Comparison of ENCODE assay signal across 1 cellular context in genomic region chr2:128090909-128091690, GRCh38.
TF ChIP-seq lines count a peak whose summit lies in the region.

A gene with protein sequence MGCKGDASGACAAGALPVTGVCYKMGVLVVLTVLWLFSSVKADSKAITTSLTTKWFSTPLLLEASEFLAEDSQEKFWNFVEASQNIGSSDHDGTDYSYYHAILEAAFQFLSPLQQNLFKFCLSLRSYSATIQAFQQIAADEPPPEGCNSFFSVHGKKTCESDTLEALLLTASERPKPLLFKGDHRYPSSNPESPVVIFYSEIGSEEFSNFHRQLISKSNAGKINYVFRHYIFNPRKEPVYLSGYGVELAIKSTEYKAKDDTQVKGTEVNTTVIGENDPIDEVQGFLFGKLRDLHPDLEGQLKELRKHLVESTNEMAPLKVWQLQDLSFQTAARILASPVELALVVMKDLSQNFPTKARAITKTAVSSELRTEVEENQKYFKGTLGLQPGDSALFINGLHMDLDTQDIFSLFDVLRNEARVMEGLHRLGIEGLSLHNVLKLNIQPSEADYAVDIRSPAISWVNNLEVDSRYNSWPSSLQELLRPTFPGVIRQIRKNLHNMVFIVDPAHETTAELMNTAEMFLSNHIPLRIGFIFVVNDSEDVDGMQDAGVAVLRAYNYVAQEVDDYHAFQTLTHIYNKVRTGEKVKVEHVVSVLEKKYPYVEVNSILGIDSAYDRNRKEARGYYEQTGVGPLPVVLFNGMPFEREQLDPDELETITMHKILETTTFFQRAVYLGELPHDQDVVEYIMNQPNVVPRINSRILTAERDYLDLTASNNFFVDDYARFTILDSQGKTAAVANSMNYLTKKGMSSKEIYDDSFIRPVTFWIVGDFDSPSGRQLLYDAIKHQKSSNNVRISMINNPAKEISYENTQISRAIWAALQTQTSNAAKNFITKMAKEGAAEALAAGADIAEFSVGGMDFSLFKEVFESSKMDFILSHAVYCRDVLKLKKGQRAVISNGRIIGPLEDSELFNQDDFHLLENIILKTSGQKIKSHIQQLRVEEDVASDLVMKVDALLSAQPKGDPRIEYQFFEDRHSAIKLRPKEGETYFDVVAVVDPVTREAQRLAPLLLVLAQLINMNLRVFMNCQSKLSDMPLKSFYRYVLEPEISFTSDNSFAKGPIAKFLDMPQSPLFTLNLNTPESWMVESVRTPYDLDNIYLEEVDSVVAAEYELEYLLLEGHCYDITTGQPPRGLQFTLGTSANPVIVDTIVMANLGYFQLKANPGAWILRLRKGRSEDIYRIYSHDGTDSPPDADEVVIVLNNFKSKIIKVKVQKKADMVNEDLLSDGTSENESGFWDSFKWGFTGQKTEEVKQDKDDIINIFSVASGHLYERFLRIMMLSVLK (N-terminal part only) (plus strand): TSS chr2:128091200. CDS start chr2:128091358, 158 bp downstream.

TF ChIP-seq in GM12878, 131 proteins besides CTCF, POLR2A, EP300 and RAD21 (continued from another document and continues in another):
- TF ChIP-seq WRNIP1 (IDR thresholded peaks at IDR 0.05; ENCODE audit: borderline replicate concordance, low read depth, low read length): no peak
- TF ChIP-seq TCF3 (IDR thresholded peaks at IDR 0.05; ENCODE audit: borderline replicate concordance, insufficient read depth, low read depth, low read length): peak; percentile 74; the same call in 1 of the 2 replicates
- TF ChIP-seq ZZZ3 (IDR thresholded peaks at IDR 0.05; ENCODE audit: control insufficient read depth, insufficient read length, low read depth): no peak
- TF ChIP-seq POU2F2 (IDR thresholded peaks at IDR 0.05; ENCODE audit: borderline replicate concordance, low read depth, low read length): peak; percentile 83; the same call in 2 of the 3 replicates
- TF ChIP-seq, protein P1, sequence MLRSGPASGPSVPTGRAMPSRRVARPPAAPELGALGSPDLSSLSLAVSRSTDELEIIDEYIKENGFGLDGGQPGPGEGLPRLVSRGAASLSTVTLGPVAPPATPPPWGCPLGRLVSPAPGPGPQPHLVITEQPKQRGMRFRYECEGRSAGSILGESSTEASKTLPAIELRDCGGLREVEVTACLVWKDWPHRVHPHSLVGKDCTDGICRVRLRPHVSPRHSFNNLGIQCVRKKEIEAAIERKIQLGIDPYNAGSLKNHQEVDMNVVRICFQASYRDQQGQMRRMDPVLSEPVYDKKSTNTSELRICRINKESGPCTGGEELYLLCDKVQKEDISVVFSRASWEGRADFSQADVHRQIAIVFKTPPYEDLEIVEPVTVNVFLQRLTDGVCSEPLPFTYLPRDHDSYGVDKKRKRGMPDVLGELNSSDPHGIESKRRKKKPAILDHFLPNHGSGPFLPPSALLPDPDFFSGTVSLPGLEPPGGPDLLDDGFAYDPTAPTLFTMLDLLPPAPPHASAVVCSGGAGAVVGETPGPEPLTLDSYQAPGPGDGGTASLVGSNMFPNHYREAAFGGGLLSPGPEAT (IDR thresholded peaks at IDR 0.05; ENCODE audit: low read depth): peak; percentile 75
- peak; percentile 83 for TF ChIP-seq LARP7 (IDR thresholded peaks at IDR 0.05)
- TF ChIP-seq SIX5 (IDR thresholded peaks at IDR 0.05; ENCODE audit: low read depth, low read length, severe bottlenecking): peak; percentile 52
- TF ChIP-seq MTA3 (IDR thresholded peaks at IDR 0.05; ENCODE audit: borderline replicate concordance, low read length): no peak
- peak; percentile 89; the same call in 1 of the 2 replicates for TF ChIP-seq GATAD2B (conservative IDR thresholded peaks at IDR 0.05; ENCODE audit: low read depth)
- peak; percentile 32; the same call in 1 of the 2 replicates for TF ChIP-seq ZNF384 (IDR thresholded peaks at IDR 0.05; ENCODE audit: borderline replicate concordance, low read depth, low read length)
- no peak for TF ChIP-seq MEF2A (IDR thresholded peaks at IDR 0.05; ENCODE audit: insufficient read depth, low read depth, low read length)
- no peak for TF ChIP-seq ZBTB33 (IDR thresholded peaks at IDR 0.05)
- TF ChIP-seq IKZF1 (conservative IDR thresholded peaks at IDR 0.05): peak; percentile 82
- no peak for TF ChIP-seq HSF1 (IDR thresholded peaks at IDR 0.05; ENCODE audit: low read depth, low read length)
- TF ChIP-seq CBFB (IDR thresholded peaks at IDR 0.05; ENCODE audit: low read depth): peak; percentile 82; the same call in 1 of the 2 replicates
- no peak for TF ChIP-seq ATF3 (IDR thresholded peaks at IDR 0.05; ENCODE audit: borderline replicate concordance, extremely low read depth, low read depth, low read length)
- TF ChIP-seq, protein P2, sequence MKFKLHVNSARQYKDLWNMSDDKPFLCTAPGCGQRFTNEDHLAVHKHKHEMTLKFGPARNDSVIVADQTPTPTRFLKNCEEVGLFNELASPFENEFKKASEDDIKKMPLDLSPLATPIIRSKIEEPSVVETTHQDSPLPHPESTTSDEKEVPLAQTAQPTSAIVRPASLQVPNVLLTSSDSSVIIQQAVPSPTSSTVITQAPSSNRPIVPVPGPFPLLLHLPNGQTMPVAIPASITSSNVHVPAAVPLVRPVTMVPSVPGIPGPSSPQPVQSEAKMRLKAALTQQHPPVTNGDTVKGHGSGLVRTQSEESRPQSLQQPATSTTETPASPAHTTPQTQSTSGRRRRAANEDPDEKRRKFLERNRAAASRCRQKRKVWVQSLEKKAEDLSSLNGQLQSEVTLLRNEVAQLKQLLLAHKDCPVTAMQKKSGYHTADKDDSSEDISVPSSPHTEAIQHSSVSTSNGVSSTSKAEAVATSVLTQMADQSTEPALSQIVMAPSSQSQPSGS (IDR thresholded peaks at IDR 0.05; ENCODE audit: low read length): no peak
- peak; percentile 91 for TF ChIP-seq E2F8 (IDR thresholded peaks at IDR 0.05; ENCODE audit: low read depth, partially characterized antibody)
- no peak for TF ChIP-seq RAD51 (IDR thresholded peaks at IDR 0.05)
- peak; percentile 93 for TF ChIP-seq MXI1 (IDR thresholded peaks at IDR 0.05; ENCODE audit: low read depth, low read length)
- TF ChIP-seq FOXM1 (IDR thresholded peaks at IDR 0.05; ENCODE audit: low read depth, low read length): no peak
- no peak for TF ChIP-seq SUZ12 (IDR thresholded peaks at IDR 0.05; ENCODE audit: unreplicated experiment)
- TF ChIP-seq PAX8 (IDR thresholded peaks at IDR 0.05): no peak
- 0 out of 2 replicates have a peak, but pooled peaks have one; percentile 11 for TF ChIP-seq BCL11A (IDR thresholded peaks at IDR 0.05; ENCODE audit: low read depth, low read length)
- TF ChIP-seq, protein P3, sequence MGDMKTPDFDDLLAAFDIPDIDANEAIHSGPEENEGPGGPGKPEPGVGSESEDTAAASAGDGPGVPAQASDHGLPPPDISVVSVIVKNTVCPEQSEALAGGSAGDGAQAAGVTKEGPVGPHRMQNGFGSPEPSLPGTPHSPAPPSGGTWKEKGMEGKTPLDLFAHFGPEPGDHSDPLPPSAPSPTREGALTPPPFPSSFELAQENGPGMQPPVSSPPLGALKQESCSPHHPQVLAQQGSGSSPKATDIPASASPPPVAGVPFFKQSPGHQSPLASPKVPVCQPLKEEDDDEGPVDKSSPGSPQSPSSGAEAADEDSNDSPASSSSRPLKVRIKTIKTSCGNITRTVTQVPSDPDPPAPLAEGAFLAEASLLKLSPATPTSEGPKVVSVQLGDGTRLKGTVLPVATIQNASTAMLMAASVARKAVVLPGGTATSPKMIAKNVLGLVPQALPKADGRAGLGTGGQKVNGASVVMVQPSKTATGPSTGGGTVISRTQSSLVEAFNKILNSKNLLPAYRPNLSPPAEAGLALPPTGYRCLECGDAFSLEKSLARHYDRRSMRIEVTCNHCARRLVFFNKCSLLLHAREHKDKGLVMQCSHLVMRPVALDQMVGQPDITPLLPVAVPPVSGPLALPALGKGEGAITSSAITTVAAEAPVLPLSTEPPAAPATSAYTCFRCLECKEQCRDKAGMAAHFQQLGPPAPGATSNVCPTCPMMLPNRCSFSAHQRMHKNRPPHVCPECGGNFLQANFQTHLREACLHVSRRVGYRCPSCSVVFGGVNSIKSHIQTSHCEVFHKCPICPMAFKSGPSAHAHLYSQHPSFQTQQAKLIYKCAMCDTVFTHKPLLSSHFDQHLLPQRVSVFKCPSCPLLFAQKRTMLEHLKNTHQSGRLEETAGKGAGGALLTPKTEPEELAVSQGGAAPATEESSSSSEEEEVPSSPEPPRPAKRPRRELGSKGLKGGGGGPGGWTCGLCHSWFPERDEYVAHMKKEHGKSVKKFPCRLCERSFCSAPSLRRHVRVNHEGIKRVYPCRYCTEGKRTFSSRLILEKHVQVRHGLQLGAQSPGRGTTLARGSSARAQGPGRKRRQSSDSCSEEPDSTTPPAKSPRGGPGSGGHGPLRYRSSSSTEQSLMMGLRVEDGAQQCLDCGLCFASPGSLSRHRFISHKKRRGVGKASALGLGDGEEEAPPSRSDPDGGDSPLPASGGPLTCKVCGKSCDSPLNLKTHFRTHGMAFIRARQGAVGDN (IDR thresholded peaks at IDR 0.05): 0 out of 2 replicates have a peak, but pooled peaks have one; percentile 15
- TF ChIP-seq BHLHE40 (IDR thresholded peaks at IDR 0.05; ENCODE audit: borderline replicate concordance in 1 of 2, low read depth in 2 of 2, low read length in 1 of 2): peak; percentile 17 to 59; a peak in 2 of 4 replicates
- peak; percentile 77; the same call in 1 of the 2 replicates for TF ChIP-seq CHD2 (IDR thresholded peaks at IDR 0.05; ENCODE audit: borderline replicate concordance, low read depth, low read length)
- TF ChIP-seq BCL3 (IDR thresholded peaks at IDR 0.05; ENCODE audit: borderline replicate concordance, insufficient read depth, low read depth, low read length, poor library complexity, severe bottlenecking): peak; percentile 46
